Comparison of ENCODE assay signal across 1 cellular context in the genomic region with DNA sequence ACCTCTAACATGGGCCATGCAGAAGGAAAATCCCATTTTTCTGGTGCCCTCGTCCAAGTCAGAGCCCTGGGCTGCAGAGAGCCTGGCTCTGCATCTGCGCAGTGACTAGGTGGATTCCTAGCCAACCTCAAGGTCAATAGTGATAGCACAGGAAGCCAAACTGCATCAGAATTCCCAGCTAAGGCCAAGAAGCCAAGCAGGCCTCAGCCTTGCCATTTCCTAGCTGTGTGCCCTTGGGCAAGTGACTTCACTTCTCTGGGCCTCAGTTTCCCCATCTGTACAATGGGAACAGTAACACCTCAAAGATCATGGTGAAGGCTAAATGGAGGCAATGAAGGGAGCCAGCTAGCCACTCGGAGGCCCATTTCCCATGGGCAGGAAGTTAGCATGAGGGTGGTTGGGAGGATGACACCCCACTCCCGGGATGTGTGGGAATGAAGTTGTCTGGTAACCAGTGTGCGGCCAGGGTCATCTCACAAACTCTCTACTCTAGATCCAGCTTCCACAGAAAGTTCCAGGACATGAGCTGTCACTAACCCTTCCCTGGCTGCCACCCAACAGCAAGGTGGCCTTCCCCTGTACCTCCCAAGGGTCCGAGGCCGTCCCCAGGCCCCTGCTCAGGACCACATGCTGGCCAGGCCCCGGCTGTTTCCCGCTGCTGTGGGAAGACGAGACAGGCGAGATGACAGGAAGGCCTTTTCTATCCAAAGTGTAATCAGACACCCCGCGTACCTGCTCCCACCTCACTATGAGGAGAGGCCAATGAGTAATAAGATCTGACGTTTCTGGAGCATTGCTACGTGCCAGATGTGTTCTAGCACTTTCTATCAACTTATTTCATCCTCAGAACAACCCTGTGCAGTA.
TF ChIP-seq lines count a peak whose summit lies in the region.

No MANE protein-coding gene starts in this region.

TF ChIP-seq in H1, 55 proteins besides CTCF, POLR2A, EP300 and RAD21:
- TF ChIP-seq RNF2 (IDR thresholded peaks at IDR 0.05; ENCODE audit: borderline replicate concordance, low read depth, low read length, missing control alignments, poor library complexity, severe bottlenecking) (no peak), POU5F1 (IDR thresholded peaks at IDR 0.05; ENCODE audit: low read depth, low read length) (no peak), CTBP2 (IDR thresholded peaks at IDR 0.05; ENCODE audit: borderline replicate concordance, insufficient read depth, insufficient read length, low read length) (no peak), BACH1 (IDR thresholded peaks at IDR 0.05; ENCODE audit: low read length) (no peak), CBX8 (IDR thresholded peaks at IDR 0.05; ENCODE audit: borderline replicate concordance, low read depth, low read length) (no peak), EZH2 (IDR thresholded peaks at IDR 0.05; ENCODE audit: low read depth, low read length, severe bottlenecking) (no peak)
